Comparison of ENCODE assay signal across 8 cellular contexts in the genomic region with DNA sequence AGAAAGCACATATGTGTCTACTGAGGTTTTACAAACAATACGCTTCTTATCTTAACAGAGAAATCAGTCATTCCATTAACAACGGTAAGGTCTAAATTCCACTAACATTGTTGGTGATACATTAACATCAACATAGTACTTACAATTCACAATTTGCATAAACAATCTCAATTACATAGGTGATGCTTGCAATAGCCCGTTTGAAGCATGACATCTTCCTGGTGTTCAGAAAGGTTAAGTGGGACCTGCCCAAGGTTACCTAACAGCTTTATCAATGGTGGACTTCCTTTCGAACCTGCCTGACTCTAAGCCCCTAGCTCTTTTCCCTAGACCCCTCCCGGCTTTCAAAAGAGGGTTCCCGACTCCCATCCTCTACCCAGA. TPM values are rescaled to one million over a fixed set of nuclear protein-coding genes. Genes with fewer than 3 reads are reported as not detected.
DNase-seq lines count a peak whose midpoint lies in the region; ATAC-seq and TF ChIP-seq lines count a peak whose summit lies in the region.

No MANE protein-coding gene starts in this region.

- DNase-seq in heart left ventricle, result no peak
- DNase-seq in Right ventricle myocardium superior, result no peak
- no peak for DNase-seq in activated CD4-positive, alpha-beta memory T cell treated with anti-CD3 and anti-CD28 coated beads for 36 hours
- DNase-seq in stimulated activated naive CD8-positive, alpha-beta T cell treated with anti-CD3 and anti-CD28 coated beads, Interleukin-15, amount 100 ng/mL, for 72 hours, result no peak
- no peak for DNase-seq in DMS79 (lab: John Stamatoyannopoulos, UW)
- DNase-seq in NCI-H774 (lab: John Stamatoyannopoulos, UW), result no peak
- no peak for DNase-seq in hepatic stellate cell (ENCODE audit: low spot score)

- H3K27ac Mint-ChIP-seq in activated CD4-positive, alpha-beta memory T cell treated with anti-CD3 and anti-CD28 coated beads for 36 hours, result peak overlapping the region; percentile 88
- peak overlapping the region; percentile 96 to 97 for H3K27ac Mint-ChIP-seq in stimulated activated naive CD8-positive, alpha-beta T cell treated with anti-CD3 and anti-CD28 coated beads, Interleukin-15, amount 100 ng/mL, for 72 hours

- H3K27me3 ChIP-seq in heart left ventricle, result no peaks in the 10 kb centered on the region

- CTCF ChIA-PET in activated CD4-positive, alpha-beta memory T cell treated with anti-CD3 and anti-CD28 coated beads for 36 hours (lab: Charles Lee), result interaction anchor here (0.8 to 3.0 kb wide), 10 partner anchors 31 to 275 kb away, joined by 3 to 40 read pairs (median 6); a partner anchor contains a TSS

- peak overlapping the region; percentile 95 for H3K4me3 Mint-ChIP-seq in activated CD4-positive, alpha-beta memory T cell treated with anti-CD3 and anti-CD28 coated beads for 36 hours
- peak overlapping the region; percentile 96 to 99 for H3K4me3 Mint-ChIP-seq in stimulated activated naive CD8-positive, alpha-beta T cell treated with anti-CD3 and anti-CD28 coated beads, Interleukin-15, amount 100 ng/mL, for 72 hours

- H3K36me3 Mint-ChIP-seq in activated CD4-positive, alpha-beta memory T cell treated with anti-CD3 and anti-CD28 coated beads for 36 hours, result no peaks in the 10 kb centered on the region

- H3K4me3 ChIP-seq in heart left ventricle, result peak overlapping the region; percentile 53 to 94 (median 82)
- H3K4me3 ChIP-seq in iPS-11a (ENCODE audit: low read depth, low read length), result peak overlapping the region; percentile 97

- no peaks in the 10 kb centered on the region for H3K9me3 ChIP-seq in heart left ventricle

- intact Hi-C loops in heart left ventricle (cut with DNase I) (loop anchor here in 6 of 10 donors (5.0 to 10.0 kb wide), 5 partner anchors 53 to 80 kb away; a partner anchor contains a TSS), Right ventricle myocardium superior (cut with DNase I) (no loop called here)
- intact Hi-C loops in activated CD4-positive, alpha-beta memory T cell treated with anti-CD3 and anti-CD28 coated beads for 36 hours (cut with micrococcal nuclease), result loop anchor here (1.0 to 2.0 kb wide), 3 partner anchors 30 to 115 kb away; a partner anchor contains a TSS

- TF ChIP-seq CTCF in heart left ventricle (IDR thresholded peaks at IDR 0.05), result no peak

- peaks cover 0 to 33% (median 8%) of the 10 kb centered on the region in 12 donors for H3K4me1 ChIP-seq in heart left ventricle

- no peak for ATAC-seq in heart left ventricle
- ATAC-seq in Right ventricle myocardium superior (ENCODE audit: poor library complexity), result no peak
- ATAC-seq in stimulated activated naive CD8-positive, alpha-beta T cell treated with anti-CD3 and anti-CD28 coated beads, Interleukin-15, amount 100 ng/mL, for 72 hours, result peak; percentile 39

- TF ChIP-seq POLR2A in heart left ventricle (IDR thresholded peaks at IDR 0.05), result no peak

- WGBS in heart left ventricle, 4 donors, result 1 to 4% (median 3%) methylated on average over 6 of the region's 6 CpGs

- peaks cover 24% of the 10 kb centered on the region for H3K4me1 Mint-ChIP-seq in activated CD4-positive, alpha-beta memory T cell treated with anti-CD3 and anti-CD28 coated beads for 36 hours (ENCODE audit: low read depth)
- H3K4me1 Mint-ChIP-seq in stimulated activated naive CD8-positive, alpha-beta T cell treated with anti-CD3 and anti-CD28 coated beads, Interleukin-15, amount 100 ng/mL, for 72 hours, result peaks cover 26% of the 10 kb centered on the region

- H3K27ac ChIP-seq in heart left ventricle, result peak overlapping the region in 10 of 12 donors; percentile 64 to 89 (median 81)

- no peaks in the 10 kb centered on the region for H3K36me3 ChIP-seq in heart left ventricle

- POLR2A ChIA-PET in activated CD4-positive, alpha-beta memory T cell treated with anti-CD3 and anti-CD28 coated beads for 36 hours (lab: Charles Lee), result interaction anchor here (0.6 to 1.6 kb wide), 13 partner anchors 9 to 117 kb away, joined by 3 to 10 read pairs (median 4); a partner anchor contains a TSS

- no peaks in the 10 kb centered on the region for H3K9me3 Mint-ChIP-seq in activated CD4-positive, alpha-beta memory T cell treated with anti-CD3 and anti-CD28 coated beads for 36 hours
- no peaks in the 10 kb centered on the region for H3K9me3 Mint-ChIP-seq in stimulated activated naive CD8-positive, alpha-beta T cell treated with anti-CD3 and anti-CD28 coated beads, Interleukin-15, amount 100 ng/mL, for 72 hours

- no peaks in the 10 kb centered on the region for H3K27me3 Mint-ChIP-seq in activated CD4-positive, alpha-beta memory T cell treated with anti-CD3 and anti-CD28 coated beads for 36 hours
- H3K27me3 Mint-ChIP-seq in stimulated activated naive CD8-positive, alpha-beta T cell treated with anti-CD3 and anti-CD28 coated beads, Interleukin-15, amount 100 ng/mL, for 72 hours, result no peaks in the 10 kb centered on the region

RNA-seq across cellular contexts. Expression of a gene that starts 0.7 kb away (rescaled TPM):
- total RNA-seq in heart left ventricle (10 to 100 TPM; 14.4 to 33.2 (median 16.7) TPM), Right ventricle myocardium superior (15.6 TPM)
- 10 to 100 TPM in 1 of 2 donors, 1 to 10 TPM in 1; 9.2 to 28.1 TPM for polyA plus RNA-seq in heart left ventricle
- total RNA-seq in activated CD4-positive, alpha-beta memory T cell treated with anti-CD3 and anti-CD28 coated beads for 36 hours, result 10 to 100 TPM; 18.6 to 21.5 TPM

RNA-seq across cellular contexts. Expression of a gene that starts 12.9 kb away (rescaled TPM):
- total RNA-seq in heart left ventricle (10 to 100 TPM; 28.0 to 78.2 (median 41.1) TPM), Right ventricle myocardium superior (36.4 TPM)
- 10 to 100 TPM; 35.5 to 63.9 TPM for polyA plus RNA-seq in heart left ventricle
- total RNA-seq in activated CD4-positive, alpha-beta memory T cell treated with anti-CD3 and anti-CD28 coated beads for 36 hours, result 10 to 100 TPM; 43.0 to 48.5 TPM

RNA-seq across cellular contexts. Expression of a gene that starts 55.6 kb away (rescaled TPM):
- total RNA-seq in heart left ventricle (100 to 1,000 TPM in 3 of 9 donors, 10 to 100 TPM in 6; 81.1 to 139 (median 95.2) TPM), Right ventricle myocardium superior (101 TPM)
- polyA plus RNA-seq in heart left ventricle, result 10 to 100 TPM; 52.7 to 68.5 TPM
- total RNA-seq in activated CD4-positive, alpha-beta memory T cell treated with anti-CD3 and anti-CD28 coated beads for 36 hours, result 100 to 1,000 TPM; 110 to 118 TPM
